Comparison of ENCODE assay signal across 1 cellular context in the genomic region with DNA sequence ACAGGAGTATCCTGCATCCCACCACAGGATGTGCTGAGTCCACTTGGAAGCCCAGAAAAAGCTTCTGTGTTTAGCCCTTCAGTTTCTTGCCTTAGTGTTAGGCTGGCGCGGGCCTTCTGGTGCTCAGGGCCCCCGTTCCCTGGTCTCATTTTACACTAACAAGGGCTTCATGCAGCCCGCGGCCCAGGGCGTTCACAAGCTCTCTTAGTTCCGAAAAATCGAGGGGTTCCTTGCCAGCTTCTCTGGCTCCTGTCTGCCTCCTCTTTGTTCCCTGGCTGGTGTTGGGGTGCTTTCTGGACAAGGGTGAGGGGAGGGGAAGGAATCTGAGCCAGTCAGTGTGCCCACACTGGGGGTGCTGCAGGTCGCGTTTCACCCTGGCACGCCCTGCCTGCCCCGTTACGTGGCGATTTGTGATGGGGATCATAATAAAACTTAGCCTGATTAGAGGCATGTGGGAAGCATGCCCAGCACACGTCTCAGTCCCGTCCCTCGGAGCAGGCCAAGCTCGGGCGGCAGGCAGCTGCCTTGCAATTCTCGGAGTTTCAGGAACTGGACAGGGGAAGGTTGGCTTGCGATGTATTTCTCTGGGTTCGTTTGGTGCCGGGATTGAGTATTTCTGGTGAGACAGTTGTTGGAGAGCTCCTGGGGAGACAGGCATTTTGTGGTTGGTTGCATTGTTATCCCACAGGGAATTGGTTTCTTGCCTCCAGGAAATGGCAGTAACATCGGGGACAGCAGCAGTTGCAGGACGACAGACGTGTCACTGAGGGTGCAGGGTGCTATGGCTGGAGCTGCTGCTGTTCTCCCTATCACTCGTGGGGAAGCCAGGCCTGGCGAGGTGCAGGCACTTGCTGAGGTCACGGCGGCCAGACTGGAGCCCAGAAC.
TF ChIP-seq lines count a peak whose summit lies in the region.

No MANE protein-coding gene starts in this region.

TF ChIP-seq in HepG2, 621 proteins besides CTCF, POLR2A, EP300 and RAD21 (continued from another document):
- TF ChIP-seq ZNF687 (CRISPR knock-in tag; IDR thresholded peaks at IDR 0.05) (peak; percentile 61), ATF7-NPFF (CRISPR knock-in tag; IDR thresholded peaks at IDR 0.05; ENCODE audit: low read depth) (no peak), ZNF569 (CRISPR knock-in tag; IDR thresholded peaks at IDR 0.05; ENCODE audit: borderline replicate concordance) (no peak), PRMT3 (CRISPR knock-in tag; IDR thresholded peaks at IDR 0.05; ENCODE audit: borderline replicate concordance, low read depth) (no peak), ZNF18 (CRISPR knock-in tag; IDR thresholded peaks at IDR 0.05; ENCODE audit: insufficient replicate concordance) (no peak), ARID2 (CRISPR knock-in tag; IDR thresholded peaks at IDR 0.05; ENCODE audit: borderline replicate concordance) (no peak), ZNF205 (CRISPR knock-in tag; IDR thresholded peaks at IDR 0.05) (no peak), ZNF598 (CRISPR knock-in tag; IDR thresholded peaks at IDR 0.05; ENCODE audit: borderline replicate concordance) (0 out of 2 replicates have a peak, but pooled peaks have one; percentile 31), AGO2 (optimal IDR thresholded peaks at IDR 0.05; ENCODE audit: low read depth, low read length) (peak; percentile 50), ZMYM3 (CRISPR knock-in tag; IDR thresholded peaks at IDR 0.05) (0 out of 2 replicates have a peak, but pooled peaks have one; percentile 9), NFIC (IDR thresholded peaks at IDR 0.05; ENCODE audit: low read length) (no peak), ZNF883 (CRISPR knock-in tag; IDR thresholded peaks at IDR 0.05; ENCODE audit: not compliant biosample characterization) (peak; percentile 35), ZNF678 (CRISPR knock-in tag; IDR thresholded peaks at IDR 0.05) (no peak)
- TF ChIP-seq, protein P1, sequence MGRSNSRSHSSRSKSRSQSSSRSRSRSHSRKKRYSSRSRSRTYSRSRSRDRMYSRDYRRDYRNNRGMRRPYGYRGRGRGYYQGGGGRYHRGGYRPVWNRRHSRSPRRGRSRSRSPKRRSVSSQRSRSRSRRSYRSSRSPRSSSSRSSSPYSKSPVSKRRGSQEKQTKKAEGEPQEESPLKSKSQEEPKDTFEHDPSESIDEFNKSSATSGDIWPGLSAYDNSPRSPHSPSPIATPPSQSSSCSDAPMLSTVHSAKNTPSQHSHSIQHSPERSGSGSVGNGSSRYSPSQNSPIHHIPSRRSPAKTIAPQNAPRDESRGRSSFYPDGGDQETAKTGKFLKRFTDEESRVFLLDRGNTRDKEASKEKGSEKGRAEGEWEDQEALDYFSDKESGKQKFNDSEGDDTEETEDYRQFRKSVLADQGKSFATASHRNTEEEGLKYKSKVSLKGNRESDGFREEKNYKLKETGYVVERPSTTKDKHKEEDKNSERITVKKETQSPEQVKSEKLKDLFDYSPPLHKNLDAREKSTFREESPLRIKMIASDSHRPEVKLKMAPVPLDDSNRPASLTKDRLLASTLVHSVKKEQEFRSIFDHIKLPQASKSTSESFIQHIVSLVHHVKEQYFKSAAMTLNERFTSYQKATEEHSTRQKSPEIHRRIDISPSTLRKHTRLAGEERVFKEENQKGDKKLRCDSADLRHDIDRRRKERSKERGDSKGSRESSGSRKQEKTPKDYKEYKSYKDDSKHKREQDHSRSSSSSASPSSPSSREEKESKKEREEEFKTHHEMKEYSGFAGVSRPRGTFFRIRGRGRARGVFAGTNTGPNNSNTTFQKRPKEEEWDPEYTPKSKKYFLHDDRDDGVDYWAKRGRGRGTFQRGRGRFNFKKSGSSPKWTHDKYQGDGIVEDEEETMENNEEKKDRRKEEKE (IDR thresholded peaks at IDR 0.05): no peak
- TF ChIP-seq, protein P2, sequence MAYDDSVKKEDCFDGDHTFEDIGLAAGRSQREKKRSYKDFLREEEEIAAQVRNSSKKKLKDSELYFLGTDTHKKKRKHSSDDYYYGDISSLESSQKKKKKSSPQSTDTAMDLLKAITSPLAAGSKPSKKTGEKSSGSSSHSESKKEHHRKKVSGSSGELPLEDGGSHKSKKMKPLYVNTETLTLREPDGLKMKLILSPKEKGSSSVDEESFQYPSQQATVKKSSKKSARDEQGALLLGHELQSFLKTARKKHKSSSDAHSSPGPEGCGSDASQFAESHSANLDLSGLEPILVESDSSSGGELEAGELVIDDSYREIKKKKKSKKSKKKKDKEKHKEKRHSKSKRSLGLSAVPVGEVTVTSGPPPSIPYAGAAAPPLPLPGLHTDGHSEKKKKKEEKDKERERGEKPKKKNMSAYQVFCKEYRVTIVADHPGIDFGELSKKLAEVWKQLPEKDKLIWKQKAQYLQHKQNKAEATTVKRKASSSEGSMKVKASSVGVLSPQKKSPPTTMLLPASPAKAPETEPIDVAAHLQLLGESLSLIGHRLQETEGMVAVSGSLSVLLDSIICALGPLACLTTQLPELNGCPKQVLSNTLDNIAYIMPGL (CRISPR knock-in tag; IDR thresholded peaks at IDR 0.05; ENCODE audit: borderline replicate concordance in 1 of 2, low read depth in 1 of 2): no peak
- TF ChIP-seq, protein P3, sequence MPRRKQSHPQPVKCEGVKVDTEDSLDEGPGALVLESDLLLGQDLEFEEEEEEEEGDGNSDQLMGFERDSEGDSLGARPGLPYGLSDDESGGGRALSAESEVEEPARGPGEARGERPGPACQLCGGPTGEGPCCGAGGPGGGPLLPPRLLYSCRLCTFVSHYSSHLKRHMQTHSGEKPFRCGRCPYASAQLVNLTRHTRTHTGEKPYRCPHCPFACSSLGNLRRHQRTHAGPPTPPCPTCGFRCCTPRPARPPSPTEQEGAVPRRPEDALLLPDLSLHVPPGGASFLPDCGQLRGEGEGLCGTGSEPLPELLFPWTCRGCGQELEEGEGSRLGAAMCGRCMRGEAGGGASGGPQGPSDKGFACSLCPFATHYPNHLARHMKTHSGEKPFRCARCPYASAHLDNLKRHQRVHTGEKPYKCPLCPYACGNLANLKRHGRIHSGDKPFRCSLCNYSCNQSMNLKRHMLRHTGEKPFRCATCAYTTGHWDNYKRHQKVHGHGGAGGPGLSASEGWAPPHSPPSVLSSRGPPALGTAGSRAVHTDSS (CRISPR knock-in tag; conservative IDR thresholded peaks at IDR 0.05): no peak
- TF ChIP-seq, protein P4, sequence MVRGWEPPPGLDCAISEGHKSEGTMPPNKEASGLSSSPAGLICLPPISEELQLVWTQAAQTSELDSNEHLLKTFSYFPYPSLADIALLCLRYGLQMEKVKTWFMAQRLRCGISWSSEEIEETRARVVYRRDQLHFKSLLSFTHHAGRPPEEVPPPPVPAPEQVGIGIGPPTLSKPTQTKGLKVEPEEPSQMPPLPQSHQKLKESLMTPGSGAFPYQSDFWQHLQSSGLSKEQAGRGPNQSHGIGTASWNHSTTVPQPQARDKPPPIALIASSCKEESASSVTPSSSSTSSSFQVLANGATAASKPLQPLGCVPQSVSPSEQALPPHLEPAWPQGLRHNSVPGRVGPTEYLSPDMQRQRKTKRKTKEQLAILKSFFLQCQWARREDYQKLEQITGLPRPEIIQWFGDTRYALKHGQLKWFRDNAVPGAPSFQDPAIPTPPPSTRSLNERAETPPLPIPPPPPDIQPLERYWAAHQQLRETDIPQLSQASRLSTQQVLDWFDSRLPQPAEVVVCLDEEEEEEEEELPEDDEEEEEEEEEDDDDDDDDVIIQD (CRISPR knock-in tag; IDR thresholded peaks at IDR 0.05; ENCODE audit: low read depth): no peak
